In genomic region chr15:61974759-61975158, GRCh38 we compare ENCODE assay signal across 10 cellular contexts.
DNase-seq lines count a peak whose midpoint lies in the region; ATAC-seq and TF ChIP-seq lines count a peak whose summit lies in the region.
"Had no signal": no experiment of that assay in that cellular context is flagged by ENCODE, and none has a peak within 500 bp of the region (broad histone marks: within the 10 kb centered on the region; RNA-seq: fewer than 3 reads in every experiment).

No MANE protein-coding gene starts in this region.

- TF ChIP-seq CTCF in fibroblast of villous mesenchyme (IDR thresholded peaks at IDR 0.05; ENCODE audit: insufficient read depth, low read depth, low read length), result no peak

- in situ Hi-C loops in G401 (cut with HindIII; ENCODE audit: low sequenced_read_pairs), result no loop called here

- ATAC-seq in SK-N-SH treated with all-trans-retinoic acid at 6 μM for 48 hours (no peak), HG02840 (IDR thresholded peaks at IDR 0.05; ENCODE audit: low FRiP score, unreplicated experiment) (no peak), HG02870 (IDR thresholded peaks at IDR 0.05; ENCODE audit: unreplicated experiment) (no peak)

- H3K4me3 ChIP-seq in fibroblast of villous mesenchyme (ENCODE audit: low read depth, low read length), result no peak overlapping the region

- DNase-seq in G401 (ENCODE audit: low spot score), result peak; percentile 2
- peak; percentile 38 for DNase-seq in NCI-H1105 (lab: John Stamatoyannopoulos, UW)
- DNase-seq in NCI-H82 (lab: John Stamatoyannopoulos, UW), result peak; percentile 83
- DNase-seq in fibroblast of villous mesenchyme (ENCODE audit: low read depth), result peak; percentile 11
- no peak for DNase-seq in NCI-H524 treated with DMSO at 0.1 percent for 48 hours (lab: John Stamatoyannopoulos, UW)
- DNase-seq: activated CD4-positive, alpha-beta T cell treated with anti-CD3 and anti-CD28 coated beads, Interleukin-2, amount 10 ng/mL, durations not matched to agents 7 days and 5 days; effector CD4-positive, alpha-beta T cell had no signal

TF ChIP-seq in SK-N-SH treated with all-trans-retinoic acid at 6 μM for 48 hours, 23 proteins besides CTCF, POLR2A, EP300 and RAD21:
- TF ChIP-seq GLIS3 (CRISPR knock-in tag; IDR thresholded peaks at IDR 0.05), result no peak
- no peak for TF ChIP-seq RARB (CRISPR knock-in tag; IDR thresholded peaks at IDR 0.05)
- TF ChIP-seq ESRRG (CRISPR knock-in tag; IDR thresholded peaks at IDR 0.05), result no peak
- TF ChIP-seq OSR1 (CRISPR knock-in tag; IDR thresholded peaks at IDR 0.05), result no peak
- no peak for TF ChIP-seq TOX (CRISPR knock-in tag; IDR thresholded peaks at IDR 0.05; ENCODE audit: borderline replicate concordance)
- no peak for TF ChIP-seq ZNF70 (CRISPR knock-in tag; IDR thresholded peaks at IDR 0.05)
- no peak for TF ChIP-seq CSDC2 (CRISPR knock-in tag; IDR thresholded peaks at IDR 0.05)
- no peak; the same call in 1 of the 2 replicates for TF ChIP-seq ISL1 (CRISPR knock-in tag; IDR thresholded peaks at IDR 0.05)
- no peak for TF ChIP-seq ZNF565 (CRISPR knock-in tag; conservative IDR thresholded peaks at IDR 0.05; ENCODE audit: low read depth)
- no peak for TF ChIP-seq POU6F1 (CRISPR knock-in tag; IDR thresholded peaks at IDR 0.05; ENCODE audit: borderline replicate concordance, low read depth)
- no peak for TF ChIP-seq PPARA (CRISPR knock-in tag; IDR thresholded peaks at IDR 0.05; ENCODE audit: borderline replicate concordance)
